ENCODE assay signal across 13 cellular contexts in genomic region chr2:200352631-200353030, GRCh38. TPM values are rescaled to one million over a fixed set of nuclear protein-coding genes. Genes with fewer than 3 reads are reported as not detected.
DNase-seq lines count a peak whose midpoint lies in the region; ATAC-seq and TF ChIP-seq lines count a peak whose summit lies in the region.
"Had no signal": no experiment of that assay in that cellular context is flagged by ENCODE, and none has a peak within 500 bp of the region (broad histone marks: within the 10 kb centered on the region; RNA-seq: fewer than 3 reads in every experiment).

No MANE protein-coding gene starts in this region.

- H3K27ac ChIP-seq in brain microvascular endothelial cell (peak overlapping the region; percentile 64), left lung (peak overlapping the region in 1 of 2 donors; percentile 57), suprapubic skin (peak overlapping the region; percentile 24)

- TF ChIP-seq CTCF in brain microvascular endothelial cell (IDR thresholded peaks at IDR 0.05; ENCODE audit: low read depth, low read length, missing control alignments): no peak
- TF ChIP-seq CTCF in left lung (IDR thresholded peaks at IDR 0.05): no peak
- no peak for TF ChIP-seq CTCF in suprapubic skin (IDR thresholded peaks at IDR 0.05)

- H3K36me3 ChIP-seq in brain microvascular endothelial cell (replicated peaks) (peaks cover 5% of the 10 kb centered on the region), left lung (no peaks in the 10 kb centered on the region), suprapubic skin (no peaks in the 10 kb centered on the region)

- in situ Hi-C loops in brain microvascular endothelial cell (cut with HindIII; ENCODE audit: low pct_ligation_motif_present, low sequenced_read_pairs): no loop called here

- ATAC-seq in left lung: peak; percentile 74
- ATAC-seq: T-cell had no signal

- no peak overlapping the region for H3K4me3 ChIP-seq in brain microvascular endothelial cell (ENCODE audit: low read depth, low read length)
- H3K4me3 ChIP-seq in left lung: no peak overlapping the region
- H3K4me3 ChIP-seq in suprapubic skin: no peak overlapping the region

- no peak for TF ChIP-seq EP300 in suprapubic skin (IDR thresholded peaks at IDR 0.05)

- TF ChIP-seq POLR2A in suprapubic skin (IDR thresholded peaks at IDR 0.05): no peak

- H3K4me1 ChIP-seq in left lung (peaks cover 0 to 5% of the 10 kb centered on the region in 2 donors), suprapubic skin (peaks cover 36% of the 10 kb centered on the region)

- H3K27me3 ChIP-seq in brain microvascular endothelial cell (replicated peaks) (no peaks in the 10 kb centered on the region), left lung (no peaks in the 10 kb centered on the region), suprapubic skin (no peaks in the 10 kb centered on the region)

- intact Hi-C loops in left lung (cut with DNase I): no loop called here

- DNase-seq in HS-27A (ENCODE audit: low read depth): peak; percentile 42
- peak; percentile 74 for DNase-seq in brain microvascular endothelial cell
- no peak for DNase-seq in left lung
- DNase-seq in suprapubic skin (ENCODE audit: low spot score in 2 of 2): no peak
- DNase-seq in mesenteric fat pad (ENCODE audit: low spot score): no peak
- no peak for DNase-seq in activated T-cell treated with anti-CD3 and anti-CD28 coated beads, Interleukin-2, amount 50 U/mL, for 48 hours
- DNase-seq in NCI-H2081 (lab: John Stamatoyannopoulos, UW): no peak
- no peak for DNase-seq in NK-92 treated with Interleukin-12 subunit alpha and Interleukin-12 subunit beta, amount 100 ng/mL, for 24 hours (lab: John Stamatoyannopoulos, UW)
- DNase-seq: activated CD8-positive, alpha-beta memory T cell treated with anti-CD3 and anti-CD28 coated beads, Interleukin-2, amount 50 U/mL, for 4 hours; dermis blood vessel endothelial cell; DMS153; NCI-H345; T-cell had no signal

- 56% methylated on average over 1 of the region's 1 CpG for WGBS in suprapubic skin

- H3K9me3 ChIP-seq in left lung (no peaks in the 10 kb centered on the region), suprapubic skin (no peaks in the 10 kb centered on the region)

RNA-seq across cellular contexts. Expression of gene SPATS2L, which starts 46.1 kb away (rescaled TPM):
- 10 to 100 TPM; 91.0 to 96.0 TPM for total RNA-seq in left lung
- total RNA-seq in suprapubic skin: 100 to 1,000 TPM in 1 of 4 donors, 10 to 100 TPM in 3; 39.9 to 104 (median 57.7) TPM
- 81.3 TPM for total RNA-seq in mesenteric fat pad

Comparison
In these comparisons a context has a peak if more than half of its experiments do, and no peak if none do; other contexts are left out.
1. DNase-seq: peak in HS-27A (single experiment) and brain microvascular endothelial cell (single experiment); none in left lung (0 of 2), suprapubic skin (0 of 2), mesenteric fat pad (single experiment), activated T-cell treated with anti-CD3 and anti-CD28 coated beads, Interleukin-2, amount 50 U/mL, for 48 hours (0 of 2), NCI-H2081 (0 of 2) and NK-92 treated with Interleukin-12 subunit alpha and Interleukin-12 subunit beta, amount 100 ng/mL, for 24 hours (single experiment).